In the genomic region with DNA sequence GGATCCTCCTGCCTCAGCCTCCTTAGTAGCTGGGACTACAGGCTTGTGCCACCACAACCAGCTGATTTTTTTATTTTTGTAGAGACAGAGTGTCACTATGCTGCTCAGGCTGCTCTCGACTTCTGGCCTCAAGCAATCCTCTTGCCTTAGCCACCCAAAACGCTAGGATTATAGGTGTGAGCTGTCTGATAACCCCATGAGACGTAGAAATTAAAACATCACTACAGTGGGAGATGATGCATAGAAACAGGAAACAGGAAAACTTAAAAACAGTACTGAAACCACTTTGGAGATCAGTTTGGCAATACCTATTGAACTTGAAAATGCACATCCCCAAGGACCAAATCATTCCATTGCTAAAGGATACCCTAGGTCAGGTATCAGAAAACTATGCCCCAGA, we compare ENCODE assay signal across 13 cellular contexts. TPM values are rescaled to one million over a fixed set of nuclear protein-coding genes. Genes with fewer than 3 reads are reported as not detected.
DNase-seq lines count a peak whose midpoint lies in the region; ATAC-seq and TF ChIP-seq lines count a peak whose summit lies in the region.
"Had no signal": no experiment of that assay in that cellular context is flagged by ENCODE, and none has a peak within 500 bp of the region (broad histone marks: within the 10 kb centered on the region; RNA-seq: fewer than 3 reads in every experiment).

No MANE protein-coding gene starts in this region.

- H3K9ac ChIP-seq in BLaER1 treated with 17β-estradiol and CSF1 and Interleukin-3, amounts not matched to agents 10 nM and 100 nM, result peak overlapping the region in 8 of 11 experiments; percentile 11 to 52 (median 27); a peak in 6 of 22 replicates

- H3K9me3 ChIP-seq in BLaER1 treated with 17β-estradiol and CSF1 and Interleukin-3, amounts not matched to agents 10 nM and 100 nM (replicated peaks in 1 of 11), result peaks cover 0 to 32% (median 20%) of the 10 kb centered on the region in 11 experiments; a peak in 17 of 22 replicates
- no peaks in the 10 kb centered on the region for H3K9me3 ChIP-seq in naive thymus-derived CD4-positive, alpha-beta T cell (ENCODE audit: control insufficient read depth in 2 of 3, low read length in 3 of 3)
- H3K9me3 ChIP-seq: left lung had no signal

- H3K27ac Mint-ChIP-seq in activated CD8-positive, alpha-beta T cell treated with anti-CD3 and anti-CD28 coated beads, Interleukin-2, amount 10 ng/mL, durations not matched to agents 7 days and 5 days, result peak overlapping the region; percentile 51
- peak overlapping the region; percentile 5 to 79 (median 65) for H3K27ac Mint-ChIP-seq in naive thymus-derived CD4-positive, alpha-beta T cell

- H3K27ac ChIP-seq in BLaER1 treated with 17β-estradiol and CSF1 and Interleukin-3, amounts not matched to agents 10 nM and 100 nM, result peak overlapping the region in 10 of 11 experiments; percentile 2 to 71 (median 58); a peak in 19 of 22 replicates
- H3K27ac ChIP-seq in naive thymus-derived CD4-positive, alpha-beta T cell (ENCODE audit: low read depth, low read length), result no peak overlapping the region

- intact Hi-C loops in naive thymus-derived CD4-positive, alpha-beta T cell (cut with micrococcal nuclease), result loop anchor here (1.0 to 2.0 kb wide), 2 partner anchors 9 to 14 kb away; no protein-coding TSS in a partner anchor

- peak overlapping the region; percentile 2 for H3K4me3 Mint-ChIP-seq in activated CD8-positive, alpha-beta T cell treated with anti-CD3 and anti-CD28 coated beads, Interleukin-2, amount 10 ng/mL, durations not matched to agents 7 days and 5 days
- peak overlapping the region; percentile 0 to 78 (median 60) for H3K4me3 Mint-ChIP-seq in naive thymus-derived CD4-positive, alpha-beta T cell

- TF ChIP-seq CTCF in omental fat pad (IDR thresholded peaks at IDR 0.05), result no peak

- peak overlapping the region in 5 of 10 experiments; percentile 5 to 30 (median 20); a peak in 3 of 20 replicates for H3K4me3 ChIP-seq in BLaER1 treated with 17β-estradiol and CSF1 and Interleukin-3, amounts not matched to agents 10 nM and 100 nM
- H3K4me3 ChIP-seq in naive thymus-derived CD4-positive, alpha-beta T cell (ENCODE audit: low read length), result no peak overlapping the region
- H3K4me3 ChIP-seq: left lung had no signal

- peaks cover 62% of the 10 kb centered on the region for H3K4me1 Mint-ChIP-seq in activated CD8-positive, alpha-beta T cell treated with anti-CD3 and anti-CD28 coated beads, Interleukin-2, amount 10 ng/mL, durations not matched to agents 7 days and 5 days (ENCODE audit: low read depth)
- peaks cover 59 to 95% (median 86%) of the 10 kb centered on the region in 7 donors for H3K4me1 Mint-ChIP-seq in naive thymus-derived CD4-positive, alpha-beta T cell

- H3K36me3 Mint-ChIP-seq in activated CD8-positive, alpha-beta T cell treated with anti-CD3 and anti-CD28 coated beads, Interleukin-2, amount 10 ng/mL, durations not matched to agents 7 days and 5 days (ENCODE audit: low read depth), result peaks cover 18% of the 10 kb centered on the region
- peaks cover 0 to 11% (median under 1%) of the 10 kb centered on the region in 5 donors for H3K36me3 Mint-ChIP-seq in naive thymus-derived CD4-positive, alpha-beta T cell

- peaks cover 59 to 91% (median 62%) of the 10 kb centered on the region in 10 experiments for H3K4me1 ChIP-seq in BLaER1 treated with 17β-estradiol and CSF1 and Interleukin-3, amounts not matched to agents 10 nM and 100 nM
- peaks cover 30 to 67% of the 10 kb centered on the region in 2 donors for H3K4me1 ChIP-seq in naive thymus-derived CD4-positive, alpha-beta T cell (ENCODE audit: control insufficient read depth in 2 of 2, insufficient read depth in 2 of 2, low read length in 2 of 2)

- ATAC-seq in GM19328 (IDR thresholded peaks at IDR 0.05; ENCODE audit: unreplicated experiment) (peak; percentile 9), HG02763 (IDR thresholded peaks at IDR 0.05; ENCODE audit: unreplicated experiment) (no peak), omental fat pad (ENCODE audit: low FRiP score) (no peak)
- ATAC-seq in activated CD8-positive, alpha-beta T cell treated with anti-CD3 and anti-CD28 coated beads, Interleukin-2, amount 10 ng/mL, durations not matched to agents 7 days and 5 days, result peak; percentile 24
- no peak for ATAC-seq in naive thymus-derived CD4-positive, alpha-beta T cell
- ATAC-seq: Panc1 had no signal

- DNase-seq in activated CD8-positive, alpha-beta T cell treated with anti-CD3 and anti-CD28 coated beads, Interleukin-2, amount 10 ng/mL, durations not matched to agents 7 days and 5 days, result no peak
- no peak for DNase-seq in naive thymus-derived CD4-positive, alpha-beta T cell
- DNase-seq in retina, result no peak
- no peak for DNase-seq in omental fat pad (ENCODE audit: low spot score)
- no peak for DNase-seq in inferior parietal cortex (ENCODE audit: extremely low spot score)
- DNase-seq: activated CD4-positive, alpha-beta T cell treated with anti-CD3 and anti-CD28 coated beads for 1 hour; DMS 273 treated with DMSO at 0.1 percent for 48 hours; left lung; NCI-H1436 had no signal

- peaks cover 0 to 41% (median 27%) of the 10 kb centered on the region in 11 experiments; a peak in 17 of 22 replicates for H3K36me3 ChIP-seq in BLaER1 treated with 17β-estradiol and CSF1 and Interleukin-3, amounts not matched to agents 10 nM and 100 nM
- H3K36me3 ChIP-seq in naive thymus-derived CD4-positive, alpha-beta T cell (ENCODE audit: control insufficient read depth in 2 of 3, insufficient read depth in 3 of 3, low read length in 3 of 3), result no peaks in the 10 kb centered on the region
- H3K36me3 ChIP-seq: left lung had no signal

- no peaks in the 10 kb centered on the region for H3K27me3 ChIP-seq in BLaER1 treated with 17β-estradiol and CSF1 and Interleukin-3, amounts not matched to agents 10 nM and 100 nM
- H3K27me3 ChIP-seq in naive thymus-derived CD4-positive, alpha-beta T cell (ENCODE audit: control insufficient read depth in 2 of 2, insufficient read depth in 2 of 2, low read length in 2 of 2), result no peaks in the 10 kb centered on the region
- H3K27me3 ChIP-seq: left lung had no signal

- H4K20me1 ChIP-seq in BLaER1 treated with 17β-estradiol and CSF1 and Interleukin-3, amounts not matched to agents 10 nM and 100 nM, result peaks cover 61 to 100% (median 100%) of the 10 kb centered on the region in 11 experiments

- CTCF ChIA-PET in activated CD8-positive, alpha-beta T cell treated with anti-CD3 and anti-CD28 coated beads, Interleukin-2, amount 10 ng/mL, durations not matched to agents 7 days and 5 days (lab: Charles Lee), result interaction anchor here (1.4 to 1.8 kb wide), 2 partner anchors 9 to 11 kb away, joined by 4 to 7 read pairs; a partner anchor contains a TSS
- CTCF ChIA-PET in naive thymus-derived CD4-positive, alpha-beta T cell (lab: Charles Lee), result interaction anchor here (0.6 kb wide), 1 partner anchor 43 kb away, joined by 3 read pairs; no protein-coding TSS in a partner anchor

- H3K4me2 ChIP-seq in BLaER1 treated with 17β-estradiol and CSF1 and Interleukin-3, amounts not matched to agents 10 nM and 100 nM, result peak overlapping the region; percentile 72 to 91 (median 81)

- no peaks in the 10 kb centered on the region for H3K27me3 Mint-ChIP-seq in activated CD8-positive, alpha-beta T cell treated with anti-CD3 and anti-CD28 coated beads, Interleukin-2, amount 10 ng/mL, durations not matched to agents 7 days and 5 days (ENCODE audit: low read depth)
- no peaks in the 10 kb centered on the region for H3K27me3 Mint-ChIP-seq in naive thymus-derived CD4-positive, alpha-beta T cell

- no peaks in the 10 kb centered on the region for H3K9me3 Mint-ChIP-seq in activated CD8-positive, alpha-beta T cell treated with anti-CD3 and anti-CD28 coated beads, Interleukin-2, amount 10 ng/mL, durations not matched to agents 7 days and 5 days (ENCODE audit: insufficient read depth)
- H3K9me3 Mint-ChIP-seq in naive thymus-derived CD4-positive, alpha-beta T cell, result no peaks in the 10 kb centered on the region

- POLR2A ChIA-PET in activated CD8-positive, alpha-beta T cell treated with anti-CD3 and anti-CD28 coated beads, Interleukin-2, amount 10 ng/mL, durations not matched to agents 7 days and 5 days (lab: Charles Lee), result interaction anchor here (1.6 to 3.2 kb wide), 2 partner anchors 11 to 14 kb away, joined by 4 to 26 read pairs; a partner anchor contains a TSS
- POLR2A ChIA-PET in naive thymus-derived CD4-positive, alpha-beta T cell (lab: Charles Lee), result interaction anchor here (0.9 to 1.1 kb wide), 2 partner anchors 9 to 11 kb away, joined by 3 to 4 read pairs; a partner anchor contains a TSS

RNA-seq across cellular contexts. Expression of a gene that starts 10.8 kb away (rescaled TPM):
- total RNA-seq in activated CD8-positive, alpha-beta T cell treated with anti-CD3 and anti-CD28 coated beads, Interleukin-2, amount 10 ng/mL, durations not matched to agents 7 days and 5 days, result 10 to 100 TPM; 66.2 to 68.9 TPM
- total RNA-seq in naive thymus-derived CD4-positive, alpha-beta T cell, result 100 to 1,000 TPM in 4 of 5 experiments, 10 to 100 TPM in 1; 77.9 to 132 (median 124) TPM
- 10 to 100 TPM; 51.7 to 82.1 TPM for polyA plus RNA-seq in naive thymus-derived CD4-positive, alpha-beta T cell
- 100 to 1,000 TPM in 2 of 4 donors, 10 to 100 TPM in 2; 88.2 to 134 (median 110) TPM for total RNA-seq in omental fat pad

Comparison
In these comparisons a context has a peak if more than half of its experiments do, and no peak if none do; other contexts are left out.
1. ATAC-seq: peak in GM19328 (single experiment) and activated CD8-positive, alpha-beta T cell treated with anti-CD3 and anti-CD28 coated beads, Interleukin-2, amount 10 ng/mL, durations not matched to agents 7 days and 5 days (single experiment); none in naive thymus-derived CD4-positive, alpha-beta T cell (single experiment), HG02763 (single experiment) and omental fat pad (single experiment).